In genomic region chr5:17952231-17952630, GRCh38 we compare ENCODE assay signal across 21 cellular contexts.
"Had no signal": no experiment of that assay in that cellular context is flagged by ENCODE, and none has a peak within 500 bp of the region (broad histone marks: within the 10 kb centered on the region; RNA-seq: fewer than 3 reads in every experiment).

No MANE protein-coding gene starts in this region.

- ATAC-seq: activated T-helper 17 cell treated with anti-CD3 and anti-CD28 coated beads, Interleukin-2, amount 50 U/mL, for 72 hours; effector memory CD8-positive, alpha-beta T cell; left lobe of liver; mucosa of descending colon; naive thymus-derived CD4-positive, alpha-beta T cell had no signal

- H3K4me1 ChIP-seq: uterus had no signal

- H3K27ac Mint-ChIP-seq: activated naive CD4-positive, alpha-beta T cell treated with anti-CD3 and anti-CD28 coated beads for 36 hours; activated T-helper 17 cell treated with anti-CD3 and anti-CD28 coated beads, Interleukin-2, amount 50 U/mL, for 72 hours; dendritic cell treated with granulocyte-macrophage colony-stimulating factor and Interleukin-4, amounts not matched to agents 40 ng/mL and 50 ng/mL, for 4 days; effector memory CD8-positive, alpha-beta T cell; naive thymus-derived CD4-positive, alpha-beta T cell had no signal

- H3K36me3 ChIP-seq: thoracic aorta, uterus had no signal

- H3K9me3 ChIP-seq: thoracic aorta, uterus had no signal

- H3K36me3 Mint-ChIP-seq: naive thymus-derived CD4-positive, alpha-beta T cell had no signal

- H3K4me3 ChIP-seq: mucosa of descending colon, thoracic aorta, uterus had no signal

- H3K27me3 ChIP-seq: uterus had no signal

- H3K27me3 Mint-ChIP-seq: activated T-helper 17 cell treated with anti-CD3 and anti-CD28 coated beads, Interleukin-2, amount 50 U/mL, for 72 hours; dendritic cell treated with granulocyte-macrophage colony-stimulating factor and Interleukin-4, amounts not matched to agents 40 ng/mL and 50 ng/mL, for 4 days; effector memory CD8-positive, alpha-beta T cell; naive thymus-derived CD4-positive, alpha-beta T cell had no signal

- DNase-seq: activated CD4-positive, alpha-beta T cell treated with anti-CD3 and anti-CD28 coated beads, Interleukin-2, amount 50 U/mL, for 1 hour; activated CD4-positive, CD25-positive, alpha-beta regulatory T cell; activated naive CD4-positive, alpha-beta T cell treated with anti-CD3 and anti-CD28 coated beads for 36 hours; activated T-cell treated with anti-CD3 and anti-CD28 coated beads for 4 hours; effector memory CD8-positive, alpha-beta T cell; erythroblast; mucosa of descending colon; naive thymus-derived CD4-positive, alpha-beta T cell; nucleus accumbens; posterior cingulate gyrus; retina; stimulated activated CD4-positive, alpha-beta T cell treated with anti-CD3 and anti-CD28 coated beads, Interleukin-12 subunit alpha, Interleukin-12 subunit beta, amount 100 ng/mL, for 4 hours; stimulated activated CD4-positive, alpha-beta T cell treated with anti-CD3 and anti-CD28 coated beads, Interleukin-2, amount 100 ng/mL, for 24 hours; uterus had no signal

- FAIRE-seq: astrocyte, bronchial epithelial cell, TTC549 had no signal

- H3K4me3 Mint-ChIP-seq: activated naive CD4-positive, alpha-beta T cell treated with anti-CD3 and anti-CD28 coated beads for 36 hours; activated T-helper 17 cell treated with anti-CD3 and anti-CD28 coated beads, Interleukin-2, amount 50 U/mL, for 72 hours; dendritic cell treated with granulocyte-macrophage colony-stimulating factor and Interleukin-4, amounts not matched to agents 40 ng/mL and 50 ng/mL, for 4 days; effector memory CD8-positive, alpha-beta T cell; naive thymus-derived CD4-positive, alpha-beta T cell had no signal

- H3K27ac ChIP-seq: thoracic aorta, uterus had no signal

- H3K4me1 Mint-ChIP-seq: activated T-helper 17 cell treated with anti-CD3 and anti-CD28 coated beads, Interleukin-2, amount 50 U/mL, for 72 hours; naive thymus-derived CD4-positive, alpha-beta T cell had no signal
